5 cellular contexts compared by ENCODE assay signal in the genomic region with DNA sequence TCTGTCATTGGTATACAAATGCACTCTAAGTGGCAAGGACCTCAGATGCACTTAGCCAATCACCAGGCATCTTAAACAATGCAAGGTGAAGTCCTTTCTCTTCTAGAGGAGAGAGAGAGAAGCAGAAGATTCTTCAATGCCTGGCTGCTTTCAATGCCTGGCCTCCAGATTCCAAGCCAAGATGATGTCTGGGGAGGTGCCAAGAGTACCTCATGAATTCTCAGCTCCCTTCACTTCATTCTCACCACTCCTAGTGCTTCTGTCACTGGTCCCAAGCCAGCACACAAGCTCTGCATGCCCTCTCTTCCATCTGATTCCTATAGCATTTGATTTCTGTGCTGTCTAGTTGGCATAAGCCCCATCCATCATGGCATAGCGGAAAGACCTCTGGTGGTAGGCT.
"Had no signal": no experiment of that assay in that cellular context is flagged by ENCODE, and none has a peak within 500 bp of the region (broad histone marks: within the 10 kb centered on the region; RNA-seq: fewer than 3 reads in every experiment).

No MANE protein-coding gene starts in this region.

- H3K4me2 ChIP-seq: GM23338 had no signal

- H2AFZ ChIP-seq: GM23338 had no signal

- DNase-seq: H9, HCEC 1CT, IMR-90 had no signal

- H3K4me3 ChIP-seq: GM23338, K562 had no signal
